10 cellular contexts compared by ENCODE assay signal in the genomic region with DNA sequence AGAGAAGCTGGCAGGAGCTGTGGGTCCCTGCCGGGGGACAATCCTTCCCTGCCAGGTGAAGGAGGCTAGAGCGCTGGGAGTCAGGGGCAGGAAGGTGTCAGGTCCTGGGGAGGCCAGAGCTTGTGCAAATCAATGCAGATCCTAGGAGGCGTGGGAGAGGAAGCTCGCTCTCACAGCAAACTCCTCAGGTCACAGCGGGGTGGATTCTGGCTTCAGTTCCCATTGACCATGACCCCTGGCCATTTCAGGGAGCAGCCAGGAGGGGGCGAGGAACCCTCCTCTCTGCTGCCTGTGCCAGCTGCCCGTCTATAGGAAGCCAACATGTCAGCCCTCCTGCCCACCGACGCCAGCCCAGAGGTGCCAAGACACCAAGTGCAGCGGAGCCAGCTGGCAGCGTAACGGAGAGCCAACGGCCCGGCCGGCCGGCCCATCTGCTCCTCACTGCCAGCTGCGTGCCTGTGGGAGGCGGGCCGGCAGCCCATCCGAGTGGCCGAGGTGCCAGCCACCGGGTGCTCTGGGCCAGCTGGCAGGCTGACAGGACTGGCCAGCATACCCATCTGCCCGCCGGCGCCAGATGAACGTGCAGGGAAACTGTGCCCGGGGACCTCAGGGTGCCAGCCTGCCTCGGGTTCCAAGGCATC.
DNase-seq lines count a peak whose midpoint lies in the region; ATAC-seq and TF ChIP-seq lines count a peak whose summit lies in the region.
"Had no signal": no experiment of that assay in that cellular context is flagged by ENCODE, and none has a peak within 500 bp of the region (broad histone marks: within the 10 kb centered on the region; RNA-seq: fewer than 3 reads in every experiment).

No MANE protein-coding gene starts in this region.

- intact Hi-C loops in Right ventricle myocardium superior (cut with DNase I): no loop called here

- no peaks in the 10 kb centered on the region for H3K36me3 Mint-ChIP-seq in progenitor cell of endocrine pancreas (ENCODE audit: insufficient read depth)

- no peaks in the 10 kb centered on the region for H3K4me1 Mint-ChIP-seq in progenitor cell of endocrine pancreas (ENCODE audit: low read depth)

- peak; percentile 29 for DNase-seq in RPMI7951 (ENCODE audit: low read depth)
- DNase-seq in Right ventricle myocardium superior: peak; percentile 46
- no peak for DNase-seq in progenitor cell of endocrine pancreas (ENCODE audit: low spot score, unreplicated experiment)
- no peak for DNase-seq in NCI-H748 (lab: John Stamatoyannopoulos, UW; ENCODE audit: unreplicated experiment)
- DNase-seq: activated naive CD4-positive, alpha-beta T cell treated with Interleukin-2 at 50 U/mL for 16 hours; Peyer's patch had no signal

- TF ChIP-seq CTCF in GM12873 (IDR thresholded peaks at IDR 0.05; ENCODE audit: insufficient read depth, low read depth, low read length, missing control alignments) (peak; percentile 28), progenitor cell of endocrine pancreas (IDR thresholded peaks at IDR 0.05; ENCODE audit: unreplicated experiment) (peak; percentile 53)

- H3K4me3 Mint-ChIP-seq in progenitor cell of endocrine pancreas (ENCODE audit: low read depth): no peak overlapping the region

- ATAC-seq in Right ventricle myocardium superior (ENCODE audit: poor library complexity) (peak; percentile 61), HG02571 (IDR thresholded peaks at IDR 0.05; ENCODE audit: unreplicated experiment) (no peak), GM21576 (IDR thresholded peaks at IDR 0.05; ENCODE audit: unreplicated experiment) (no peak), GM18505 (IDR thresholded peaks at IDR 0.05; ENCODE audit: unreplicated experiment) (no peak)

- peaks cover 35% of the 10 kb centered on the region for H3K27me3 Mint-ChIP-seq in progenitor cell of endocrine pancreas

- no peaks in the 10 kb centered on the region for H3K9me3 Mint-ChIP-seq in progenitor cell of endocrine pancreas (ENCODE audit: low read depth)

- H3K27ac Mint-ChIP-seq in progenitor cell of endocrine pancreas: no peak overlapping the region

- TF ChIP-seq POLR2A in GM18505 (IDR thresholded peaks at IDR 0.05; ENCODE audit: borderline replicate concordance, extremely low read depth, insufficient read depth, insufficient read length): no peak

Comparison
In these comparisons a context has a peak if more than half of its experiments do, and no peak if none do; other contexts are left out.
1. DNase-seq: peak in RPMI7951 (single experiment) and Right ventricle myocardium superior (single experiment); none in progenitor cell of endocrine pancreas (single experiment) and NCI-H748 (single experiment).